16 cellular contexts compared by ENCODE assay signal in genomic region chr6:152783217-152783878, GRCh38. TPM values are rescaled to one million over a fixed set of nuclear protein-coding genes. Genes with fewer than 3 reads are reported as not detected.
A peak's percentile ranks its signal among the peaks of the same experiment; 100 is the strongest.
DNase-seq lines count a peak whose midpoint lies in the region; ATAC-seq and TF ChIP-seq lines count a peak whose summit lies in the region.
"Had no signal": no experiment of that assay in that cellular context is flagged by ENCODE, and none has a peak within 500 bp of the region (broad histone marks: within the 10 kb centered on the region; RNA-seq: fewer than 3 reads in every experiment).

No MANE protein-coding gene starts in this region.

- 53 to 61% methylated on average over 9 of the region's 9 CpGs for WGBS in thyroid gland, 2 donors

- DNase-seq in left lung (no peak), type B pancreatic cell (ENCODE audit: extremely low spot score, unreplicated experiment) (no peak), thyroid gland (no peak)
- DNase-seq: ACHN, AML-193, DMS 273 treated with DMSO at 0.1 percent for 48 hours, H9, NCI-H187, NCI-H345, NCI-H69 had no signal

- TF ChIP-seq CTCF in left lung (IDR thresholded peaks at IDR 0.05), result no peak
- TF ChIP-seq CTCF in type B pancreatic cell (conservative IDR thresholded peaks at IDR 0.05), result no peak
- TF ChIP-seq CTCF in thyroid gland (IDR thresholded peaks at IDR 0.05), result no peak

- H3K4me1 Mint-ChIP-seq in type B pancreatic cell (ENCODE audit: unreplicated experiment), result no peaks in the 10 kb centered on the region
- H3K4me1 Mint-ChIP-seq: CD14-positive monocyte, H9 had no signal

- H3K27ac ChIP-seq in left lung (no peak overlapping the region), thyroid gland (no peak overlapping the region)
- H3K27ac ChIP-seq: HL-60 had no signal

- intact Hi-C loops in left lung (cut with DNase I) (no loop called here), thyroid gland (cut with DNase I) (no loop called here)

- ATAC-seq in GM18511 (IDR thresholded peaks at IDR 0.05; ENCODE audit: unreplicated experiment), result peak; percentile 56
- peak; percentile 62 for ATAC-seq in GM19395 (IDR thresholded peaks at IDR 0.05; ENCODE audit: unreplicated experiment)
- peak; percentile 55 for ATAC-seq in HG03196 (IDR thresholded peaks at IDR 0.05; ENCODE audit: unreplicated experiment)
- ATAC-seq in left lung, result peak; percentile 49
- no peak for ATAC-seq in HG03439 (IDR thresholded peaks at IDR 0.05; ENCODE audit: unreplicated experiment)

- H3K27me3 ChIP-seq in left lung, result no peaks in the 10 kb centered on the region
- no peaks in the 10 kb centered on the region for H3K27me3 ChIP-seq in thyroid gland

- no peak for TF ChIP-seq POLR2A in thyroid gland (IDR thresholded peaks at IDR 0.05)

- H3K9me3 ChIP-seq in left lung, result no peaks in the 10 kb centered on the region
- H3K9me3 ChIP-seq in thyroid gland, result no peaks in the 10 kb centered on the region

- no peaks in the 10 kb centered on the region for H3K27me3 Mint-ChIP-seq in type B pancreatic cell

- no peak overlapping the region for H3K4me3 ChIP-seq in left lung
- H3K4me3 ChIP-seq in thyroid gland (replicated peaks in 1 of 3), result no peak overlapping the region

- H3K27ac Mint-ChIP-seq in type B pancreatic cell, result no peak overlapping the region
- H3K27ac Mint-ChIP-seq: H9 had no signal

- H3K36me3 Mint-ChIP-seq in type B pancreatic cell, result no peaks in the 10 kb centered on the region
- H3K36me3 Mint-ChIP-seq: CD14-positive monocyte had no signal

- H3K9me3 Mint-ChIP-seq in type B pancreatic cell, result no peaks in the 10 kb centered on the region
- H3K9me3 Mint-ChIP-seq: H9 had no signal

- H3K36me3 ChIP-seq in left lung (no peaks in the 10 kb centered on the region), thyroid gland (no peaks in the 10 kb centered on the region)

- H3K4me3 Mint-ChIP-seq in type B pancreatic cell, result no peak overlapping the region
- H3K4me3 Mint-ChIP-seq: CD14-positive monocyte, H9 had no signal

- H3K4me1 ChIP-seq in left lung (no peaks in the 10 kb centered on the region), thyroid gland (no peaks in the 10 kb centered on the region)

RNA-seq across cellular contexts. Expression of gene VIP, which starts 32.8 kb away (rescaled TPM):
- total RNA-seq in left lung (1 to 10 TPM in 1 of 2 donors, under 1 TPM in 1; 0.23 to 1.4 TPM), type B pancreatic cell (ENCODE audit: low replicate concordance) (not detected in 2 replicates), thyroid gland (1 to 10 TPM in 3 of 4 donors, not detected in 1; 1.6 to 4.0 (median 2.2) TPM)
- total RNA-seq: H9 had no signal
